8 cellular contexts compared by ENCODE assay signal in genomic region chr12:92144045-92144630, GRCh38. TPM values are rescaled to one million over a fixed set of nuclear protein-coding genes. Genes with fewer than 3 reads are reported as not detected.
A peak's percentile ranks its signal among the peaks of the same experiment; 100 is the strongest.
DNase-seq lines count a peak whose midpoint lies in the region; ATAC-seq and TF ChIP-seq lines count a peak whose summit lies in the region.

No MANE protein-coding gene starts in this region.

- H3K4me1 Mint-ChIP-seq in CD14-positive monocyte (peaks cover 26% of the 10 kb centered on the region), neural progenitor cell (peaks cover 47% of the 10 kb centered on the region)

- peaks cover 30% of the 10 kb centered on the region for H3K36me3 ChIP-seq in neural progenitor cell

- H3K79me2 ChIP-seq in neural progenitor cell (ENCODE audit: low read depth) = peaks cover 88% of the 10 kb centered on the region

- intact Hi-C loops in CD14-positive monocyte (cut with micrococcal nuclease) = loop anchor here in 1 of 2 donors (5.0 to 10.0 kb wide), 2 partner anchors 91 to 358 kb away; no protein-coding TSS in a partner anchor

- DNase-seq in CD14-positive monocyte (ENCODE audit: low spot score) = peak; percentile 83
- peak; percentile 94 for DNase-seq in M059J (ENCODE audit: low read depth)
- DNase-seq in SHP77 treated with DMSO at 0.1 percent for 48 hours (lab: John Stamatoyannopoulos, UW) = peak; percentile 72
- DNase-seq in activated effector memory CD4-positive, alpha-beta T cell treated with anti-CD3 and anti-CD28 coated beads, Interleukin-2, amount 50 U/mL, for 16 hours = peak; percentile 88
- peak; percentile 95 to 96 for DNase-seq in foreskin fibroblast
- DNase-seq in neural progenitor cell (ENCODE audit: low spot score) = peak; percentile 90
- peak; percentile 96 for DNase-seq in stromal cell of bone marrow (ENCODE audit: low read depth)

- H3F3A ChIP-seq in neural progenitor cell (ENCODE audit: low read depth) = peaks cover 16% of the 10 kb centered on the region

- H3K27me3 Mint-ChIP-seq in CD14-positive monocyte (ENCODE audit: low read depth in 3 of 3) (peaks cover 0 to 4% (median 2%) of the 10 kb centered on the region in 3 donors), neural progenitor cell (ENCODE audit: insufficient read depth, low read depth) (peaks cover 7% of the 10 kb centered on the region)

- H3K9me3 Mint-ChIP-seq in CD14-positive monocyte (peaks cover 0 to 3% (median 0%) of the 10 kb centered on the region in 7 donors), neural progenitor cell (no peaks in the 10 kb centered on the region)

- H3K4me3 Mint-ChIP-seq in CD14-positive monocyte (peak overlapping the region; percentile 98 to 99), neural progenitor cell (peak overlapping the region; percentile 99)

- no peaks in the 10 kb centered on the region for H3K9me3 ChIP-seq in neural progenitor cell (ENCODE audit: low read depth)

- H3K27ac Mint-ChIP-seq in CD14-positive monocyte (peak overlapping the region; percentile 94 to 99 (median 96)), neural progenitor cell (peak overlapping the region; percentile 98)

- H3K36me3 Mint-ChIP-seq in CD14-positive monocyte (peaks cover 52 to 57% of the 10 kb centered on the region in 2 donors), neural progenitor cell (peaks cover 23% of the 10 kb centered on the region)

- peaks cover 61% of the 10 kb centered on the region for H4K20me1 ChIP-seq in neural progenitor cell (ENCODE audit: low read depth)

- H3K9ac ChIP-seq in neural progenitor cell = peak overlapping the region; percentile 96

- peak overlapping the region; percentile 88 for H3K4me2 ChIP-seq in neural progenitor cell

- peak overlapping the region; percentile 86 to 89 for H3K4me3 ChIP-seq in foreskin fibroblast (ENCODE audit: low read depth in 1 of 2, low read length in 2 of 2)
- peak overlapping the region; percentile 94 for H3K4me3 ChIP-seq in neural progenitor cell

- no peak overlapping the region for H2AFZ ChIP-seq in neural progenitor cell (replicated peaks)

- peaks cover 24% of the 10 kb centered on the region for H3K4me1 ChIP-seq in neural progenitor cell

- H3K27ac ChIP-seq in neural progenitor cell = peak overlapping the region; percentile 84

- ATAC-seq in GM21360 (IDR thresholded peaks at IDR 0.05; ENCODE audit: unreplicated experiment) = peak; percentile 16

- TF ChIP-seq CTCF in CD14-positive monocyte (IDR thresholded peaks at IDR 0.05) = peak; percentile 76
- peak; percentile 87 for TF ChIP-seq CTCF in foreskin fibroblast (IDR thresholded peaks at IDR 0.05; ENCODE audit: low read depth, low read length)
- peak; percentile 67 for TF ChIP-seq CTCF in neural progenitor cell (IDR thresholded peaks at IDR 0.05)

- H3K27me3 ChIP-seq in neural progenitor cell = no peaks in the 10 kb centered on the region

RNA-seq across cellular contexts. Expression of gene BTG1, which starts 1.5 kb away (rescaled TPM):
- polyA plus RNA-seq in CD14-positive monocyte = 100 to 1,000 TPM; 189 to 192 TPM
- 10.2 and 14.4 TPM in 2 replicates for total RNA-seq in M059J (2014; rRNA removed; shearing (Covaris generic))
- total RNA-seq in neural progenitor cell (ENCODE audit: low replicate concordance) = 25.2 and 45.1 TPM in 2 replicates

Comparison
In these comparisons a context has a peak if more than half of its experiments do, and no peak if none do; other contexts are left out.
1. Peak in every context shown above with its lines: DNase-seq, ATAC-seq, H3K4me3 ChIP-seq and H3K27ac ChIP-seq.